25 cellular contexts compared by ENCODE assay signal in genomic region chr13:26895808-26896466, GRCh38.
"Had no signal": no experiment of that assay in that cellular context is flagged by ENCODE, and none has a peak within 500 bp of the region (broad histone marks: within the 10 kb centered on the region; RNA-seq: fewer than 3 reads in every experiment).

No MANE protein-coding gene starts in this region.

- H3K27ac Mint-ChIP-seq: activated B cell treated with CpG ODN at 0.5 μM for 24 hours; activated CD8-positive, alpha-beta memory T cell treated with anti-CD3 and anti-CD28 coated beads, Interleukin-2, amount 10 ng/mL, durations not matched to agents 7 days and 5 days; activated CD8-positive, alpha-beta T cell treated with anti-CD3 and anti-CD28 coated beads, Interleukin-2, amount 10 ng/mL, durations not matched to agents 7 days and 5 days; activated naive CD4-positive, alpha-beta T cell treated with anti-CD3 and anti-CD28 coated beads, Interleukin-2, amount 50 U/mL, for 72 hours; activated T-helper 2 cell treated with anti-CD3 and anti-CD28 coated beads, Interferon-gamma antibody, Interleukin-2, Interleukin-4, amounts not matched to agents 10 μg/mL and 5 μg/mL and 100 μg/mL, durations not matched to agents 14 hours and 24 hours and 36 hours; immature natural killer cell; memory B cell; natural killer cell treated with Interleukin-12 subunit alpha and Interleukin-12 subunit beta and Interleukin-15 and Interleukin-18, amount 100 ng/mL, for 72 hours; T-cell had no signal

- H3K9me3 ChIP-seq: body of pancreas, neutrophil, pancreas, spleen, suprapubic skin, tibial artery, upper lobe of right lung had no signal

- H3K4me3 ChIP-seq: body of pancreas, pancreas, spleen, suprapubic skin, tibial artery, upper lobe of right lung had no signal

- H3K36me3 ChIP-seq: neutrophil, pancreas, spleen, suprapubic skin, tibial artery, upper lobe of right lung had no signal

- DNase-seq: activated B cell treated with CpG ODN at 0.5 μM for 24 hours; activated CD8-positive, alpha-beta memory T cell treated with anti-CD3 and anti-CD28 coated beads, Interleukin-2, amount 10 ng/mL, durations not matched to agents 7 days and 5 days; activated CD8-positive, alpha-beta T cell treated with anti-CD3 and anti-CD28 coated beads, Interleukin-2, amount 10 ng/mL, durations not matched to agents 7 days and 5 days; activated naive CD4-positive, alpha-beta T cell; activated T-cell treated with anti-CD3 and anti-CD28 coated beads, Interleukin-2, amount 50 U/mL, for 48 hours; aorta; body of pancreas; foreskin fibroblast; head of caudate nucleus; hippocampal formation; immature natural killer cell; pancreas; spleen; stimulated activated naive CD4-positive, alpha-beta T cell; T-cell; tibial artery; upper lobe of right lung had no signal

- H3K9me3 Mint-ChIP-seq: activated B cell treated with CpG ODN at 0.5 μM for 24 hours; activated naive CD4-positive, alpha-beta T cell treated with anti-CD3 and anti-CD28 coated beads, Interleukin-2, amount 50 U/mL, for 72 hours; activated T-helper 2 cell treated with anti-CD3 and anti-CD28 coated beads, Interferon-gamma antibody, Interleukin-2, Interleukin-4, amounts not matched to agents 10 μg/mL and 5 μg/mL and 100 μg/mL, durations not matched to agents 14 hours and 24 hours and 36 hours; immature natural killer cell; memory B cell; natural killer cell treated with Interleukin-12 subunit alpha and Interleukin-12 subunit beta and Interleukin-15 and Interleukin-18, amount 100 ng/mL, for 72 hours; T-cell had no signal

- H3K27me3 ChIP-seq: body of pancreas, pancreas, upper lobe of right lung had no signal

- H3K4me1 Mint-ChIP-seq: activated B cell treated with CpG ODN at 0.5 μM for 24 hours, memory B cell, T-cell had no signal

- ATAC-seq: activated CD8-positive, alpha-beta T cell treated with anti-CD3 and anti-CD28 coated beads, Interleukin-2, amount 10 ng/mL, durations not matched to agents 7 days and 5 days; body of pancreas; esophagus mucosa; pancreas; right cardiac atrium; upper lobe of right lung had no signal

- H3K36me3 Mint-ChIP-seq: activated CD8-positive, alpha-beta memory T cell treated with anti-CD3 and anti-CD28 coated beads, Interleukin-2, amount 10 ng/mL, durations not matched to agents 7 days and 5 days; activated naive CD4-positive, alpha-beta T cell treated with anti-CD3 and anti-CD28 coated beads, Interleukin-2, amount 50 U/mL, for 72 hours; immature natural killer cell; memory B cell; natural killer cell treated with Interleukin-12 subunit alpha and Interleukin-12 subunit beta and Interleukin-15 and Interleukin-18, amount 100 ng/mL, for 72 hours; T-cell had no signal

- H3K4me3 Mint-ChIP-seq: activated B cell treated with CpG ODN at 0.5 μM for 24 hours; activated CD8-positive, alpha-beta memory T cell treated with anti-CD3 and anti-CD28 coated beads, Interleukin-2, amount 10 ng/mL, durations not matched to agents 7 days and 5 days; activated CD8-positive, alpha-beta T cell treated with anti-CD3 and anti-CD28 coated beads, Interleukin-2, amount 10 ng/mL, durations not matched to agents 7 days and 5 days; immature natural killer cell; memory B cell; natural killer cell treated with Interleukin-12 subunit alpha and Interleukin-12 subunit beta and Interleukin-15 and Interleukin-18, amount 100 ng/mL, for 72 hours; T-cell had no signal

- H3K27ac ChIP-seq: body of pancreas, neutrophil, pancreas, spleen, suprapubic skin, tibial artery, upper lobe of right lung had no signal

- H3K4me1 ChIP-seq: body of pancreas, pancreas, spleen, suprapubic skin, tibial artery, upper lobe of right lung had no signal
